ENCODE assay signal across 8 cellular contexts in the genomic region with DNA sequence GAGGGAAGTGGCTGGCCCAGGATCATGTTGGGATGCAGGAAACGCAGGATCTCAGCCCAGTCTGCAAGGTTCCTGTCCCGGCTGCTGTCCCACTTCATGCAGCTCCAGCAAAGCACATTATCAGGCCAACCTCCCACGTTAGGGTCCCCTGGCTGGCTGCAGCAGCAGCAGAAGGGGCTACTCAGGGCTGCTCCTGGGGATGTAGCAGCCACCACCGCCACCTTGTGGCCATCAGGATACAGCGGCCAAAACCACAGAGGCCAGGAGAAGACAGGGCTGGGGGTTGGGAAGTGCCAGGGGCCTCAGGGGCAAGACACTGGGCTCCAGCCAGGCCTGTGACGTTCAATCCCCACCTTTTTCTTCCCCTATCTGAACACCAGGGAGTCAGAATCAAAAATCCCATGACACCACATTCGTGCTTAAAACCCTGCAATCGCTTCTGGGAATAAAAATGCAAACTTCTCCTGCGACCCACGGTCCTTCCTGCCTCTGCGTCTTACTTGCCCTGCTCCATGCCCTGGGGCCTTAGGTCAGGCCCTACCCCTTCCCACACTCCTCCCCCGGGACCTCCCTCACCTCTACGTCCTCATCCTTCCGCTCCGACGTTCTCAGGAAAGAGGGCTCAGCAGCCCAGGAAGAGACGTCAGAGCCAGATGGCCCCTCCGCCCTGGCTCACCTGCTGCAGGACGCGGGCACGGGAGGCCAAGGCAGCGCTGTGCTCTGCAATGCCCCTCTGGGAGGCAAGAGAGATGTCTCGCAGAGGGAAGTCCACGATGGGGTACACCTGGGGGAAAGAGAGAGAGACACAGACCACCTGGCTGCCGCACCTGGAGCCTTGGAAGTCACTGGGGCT. TPM values are rescaled to one million over a fixed set of nuclear protein-coding genes. Genes with fewer than 3 reads are reported as not detected.
DNase-seq lines count a peak whose midpoint lies in the region; ATAC-seq and TF ChIP-seq lines count a peak whose summit lies in the region.

No MANE protein-coding gene starts in this region.

- no peak overlapping the region for H2BK20ac ChIP-seq in H9 (ENCODE audit: low read depth, low read length, poor library complexity, severe bottlenecking)

- peak overlapping the region in 2 of 3 experiments; percentile 58 to 85; a peak in 3 of 7 replicates for H3K27ac Mint-ChIP-seq in H9

- no peak overlapping the region for H3K56ac ChIP-seq in H9 (ENCODE audit: insufficient read length, low read depth, low read length)

- no peak overlapping the region for H2BK120ac ChIP-seq in H9 (ENCODE audit: low read depth, low read length, poor library complexity, severe bottlenecking)

- H3K27me3 ChIP-seq in H9 (ENCODE audit: insufficient read depth, low read length) = no peaks in the 10 kb centered on the region

- H3K79me2 ChIP-seq in H9 (ENCODE audit: insufficient read depth, low read length) = no peaks in the 10 kb centered on the region

- H3K27me3 Mint-ChIP-seq in H9 (ENCODE audit: low read depth) = peaks cover 2% of the 10 kb centered on the region

- H3K23me2 ChIP-seq in H9 (ENCODE audit: insufficient read length, low read depth, low read length, poor library complexity, severe bottlenecking) = no peaks in the 10 kb centered on the region

- peak overlapping the region; percentile 8 for H3K4me3 ChIP-seq in choroid plexus epithelial cell (ENCODE audit: low read depth, low read length)

- TF ChIP-seq CTCF in H9 (conservative IDR thresholded peaks at IDR 0.05) (peak; percentile 98), choroid plexus epithelial cell (conservative IDR thresholded peaks at IDR 0.05; ENCODE audit: low read depth, low read length) (peak; percentile 96)

- H3T11ph ChIP-seq in H9 (ENCODE audit: low read length) = no peak overlapping the region

- peak overlapping the region; percentile 51 for H3K18ac ChIP-seq in H9 (ENCODE audit: insufficient read length, low read depth, low read length)

- no peak overlapping the region for H2AK5ac ChIP-seq in H9 (ENCODE audit: insufficient read length, low read length)

- no peaks in the 10 kb centered on the region for H3K79me1 ChIP-seq in H9 (ENCODE audit: insufficient read depth, low read depth, low read length, poor library complexity, severe bottlenecking)

- WGBS in H9 (ENCODE audit: extremely low coverage, insufficient read length, low lambda C conversion rate) = no CpG with 5 or more reads among the region's 25 CpGs

- H3K9ac ChIP-seq in H9 (ENCODE audit: extremely low read depth, insufficient read length, low read length) = no peak overlapping the region

- H3K27ac ChIP-seq in H9 (ENCODE audit: insufficient read length, low read depth, low read length) = no peak overlapping the region

- no peak overlapping the region for H2AFZ ChIP-seq in H9 (ENCODE audit: low read length)

- no peak overlapping the region for H3K23ac ChIP-seq in H9 (ENCODE audit: insufficient read length, low read depth, low read length)

- no peak overlapping the region for H2BK12ac ChIP-seq in H9 (ENCODE audit: insufficient read length, low read depth, low read length)

- no peak overlapping the region for H3K4me3 Mint-ChIP-seq in H9

- H2BK5ac ChIP-seq in H9 (ENCODE audit: insufficient read length, low read length) = no peak overlapping the region

- H3K4me2 ChIP-seq in H9 (ENCODE audit: insufficient read depth, insufficient read length, low read length) = no peak overlapping the region

- peak overlapping the region; percentile 21 for H3K14ac ChIP-seq in H9 (ENCODE audit: insufficient read depth, low read length)

- H2BK15ac ChIP-seq in H9 (ENCODE audit: low read depth, low read length) = no peak overlapping the region

- no peaks in the 10 kb centered on the region; a peak in 1 of 7 replicates for H3K36me3 Mint-ChIP-seq in H9 (ENCODE audit: insufficient read depth in 1 of 3, low read depth in 3 of 3)

- no peaks in the 10 kb centered on the region; the same call in 1 of the 2 replicates for H3K4me1 ChIP-seq in H9 (ENCODE audit: insufficient read depth, low read length)

- ATAC-seq in left lobe of liver = peak; percentile 94

- peak overlapping the region; percentile 33 for H4K5ac ChIP-seq in H9 (ENCODE audit: insufficient read length, low read depth, low read length)

- no peak overlapping the region for H4K91ac ChIP-seq in H9 (ENCODE audit: insufficient read length, low read depth, low read length)

- no peak overlapping the region for H4K8ac ChIP-seq in H9 (replicated peaks; ENCODE audit: insufficient read length, low read depth, low read length)

- no peaks in the 10 kb centered on the region for H4K20me1 ChIP-seq in H9 (ENCODE audit: control insufficient read depth, insufficient read depth, insufficient read length)

- no peak overlapping the region for H3K4ac ChIP-seq in H9 (ENCODE audit: low read depth, low read length)

- DNase-seq in activated naive CD4-positive, alpha-beta T cell treated with Interleukin-2 at 50 U/mL for 16 hours = peak; percentile 46
- DNase-seq in activated naive CD4-positive, alpha-beta T cell (lab: John Stamatoyannopoulos, UW) = no peak
- peak; percentile 92 for DNase-seq in H9
- peak; percentile 46 for DNase-seq in LHCN-M2 (ENCODE audit: low read depth)
- peak; percentile 4 for DNase-seq in T-helper 9 cell
- peak; percentile 83 for DNase-seq in choroid plexus epithelial cell (ENCODE audit: low read depth)
- peak; percentile 58 for DNase-seq in left lobe of liver (ENCODE audit: low spot score)
- DNase-seq in stimulated activated CD4-positive, alpha-beta T cell treated with anti-CD3 and anti-CD28 coated beads, Interleukin-4, amount 100 ng/mL, for 24 hours = peak; percentile 32

- H3K4me1 Mint-ChIP-seq in H9 = peaks cover 14 to 15% of the 10 kb centered on the region in 2 experiments

- peaks cover 3 to 6% of the 10 kb centered on the region in 2 experiments; a peak in 4 of 5 replicates for H3K9me3 Mint-ChIP-seq in H9

- H3K9me3 ChIP-seq in H9 (ENCODE audit: control insufficient read depth, low read depth, low read length) = no peaks in the 10 kb centered on the region

RNA-seq across cellular contexts. Expression of a gene that starts 21.5 kb away (rescaled TPM):
- 0.61 and 0.64 TPM in 2 replicates for total RNA-seq in H9 (2021)
- 0.11 TPM in 1 of 2 replicates, not detected in the other for total RNA-seq in LHCN-M2 (2014; rRNA removed)
- 0.17 TPM for polyA plus RNA-seq in LHCN-M2 (2012)
- not detected for total RNA-seq in left lobe of liver

Comparison
In these comparisons a context has a peak if more than half of its experiments do, and no peak if none do; other contexts are left out.
1. DNase-seq: peak in activated naive CD4-positive, alpha-beta T cell treated with Interleukin-2 at 50 U/mL for 16 hours (single experiment), H9 (single experiment), LHCN-M2 (single experiment), T-helper 9 cell (single experiment), choroid plexus epithelial cell (single experiment), left lobe of liver (single experiment) and stimulated activated CD4-positive, alpha-beta T cell treated with anti-CD3 and anti-CD28 coated beads, Interleukin-4, amount 100 ng/mL, for 24 hours (single experiment); none in activated naive CD4-positive, alpha-beta T cell (0 of 4).